In genomic region chr7:92159-92767, GRCh38 we compare ENCODE assay signal across 1 cellular context.
TF ChIP-seq lines count a peak whose summit lies in the region.

No MANE protein-coding gene starts in this region.

TF ChIP-seq in GM23338, 12 proteins besides CTCF, POLR2A, EP300 and RAD21 (continued from another document):
- no peak for TF ChIP-seq ETS1 (IDR thresholded peaks at IDR 0.05)
